1 cellular context compared by ENCODE assay signal in the genomic region with DNA sequence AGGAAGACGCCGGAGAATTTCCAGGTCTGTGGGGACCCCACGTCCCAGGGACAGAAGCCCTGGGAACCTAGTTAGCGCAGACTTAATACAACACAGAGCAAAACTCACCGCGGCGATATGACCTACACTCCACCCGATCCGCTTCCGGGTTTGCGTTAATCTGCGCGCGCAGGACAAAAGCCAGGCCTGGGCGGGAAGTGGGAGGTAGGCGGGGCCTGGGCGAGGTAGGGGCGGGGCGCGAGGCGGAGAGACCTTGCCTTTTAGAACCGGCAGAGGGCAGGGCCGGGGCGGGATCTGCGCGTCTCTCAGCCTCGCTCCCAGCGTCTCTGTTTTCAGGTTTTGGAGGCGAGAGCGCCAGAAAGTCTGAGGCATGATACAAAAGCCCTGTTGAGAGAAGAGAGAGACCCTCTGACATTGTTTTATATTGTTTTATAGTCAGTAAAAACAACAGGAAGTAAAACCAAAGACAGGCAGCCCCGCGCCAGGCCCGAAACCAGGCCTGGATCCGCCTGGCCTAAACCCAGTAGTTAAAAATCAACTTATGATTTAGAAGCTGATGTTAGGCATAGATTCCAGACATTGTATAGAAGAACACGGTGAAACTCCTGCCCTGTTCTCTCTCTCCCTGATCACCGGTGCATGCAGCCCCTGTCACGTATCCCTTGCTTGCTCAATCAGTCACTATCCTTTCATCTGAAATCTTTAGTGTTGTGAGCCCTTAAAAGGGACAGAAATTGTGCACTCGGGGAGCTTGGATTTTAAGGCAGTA.
A peak's percentile ranks its signal among the peaks of the same experiment; 100 is the strongest.
TF ChIP-seq lines count a peak whose summit lies in the region.

ZNF611 (minus strand) TSS at position 152 of the 769 bp plus-strand sequence. CDS start 19,150 bp downstream, outside the sequence.

TF ChIP-seq in HepG2, 621 proteins besides CTCF, POLR2A, EP300 and RAD21 (continued from another document and continues in another):
- no peak for TF ChIP-seq ZNF512 (CRISPR knock-in tag; IDR thresholded peaks at IDR 0.05)
- no peak for TF ChIP-seq TBX2 (CRISPR knock-in tag; IDR thresholded peaks at IDR 0.05; ENCODE audit: borderline replicate concordance)
- TF ChIP-seq, protein P1, sequence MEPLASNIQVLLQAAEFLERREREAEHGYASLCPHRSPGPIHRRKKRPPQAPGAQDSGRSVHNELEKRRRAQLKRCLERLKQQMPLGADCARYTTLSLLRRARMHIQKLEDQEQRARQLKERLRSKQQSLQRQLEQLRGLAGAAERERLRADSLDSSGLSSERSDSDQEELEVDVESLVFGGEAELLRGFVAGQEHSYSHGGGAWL (CRISPR knock-in tag; IDR thresholded peaks at IDR 0.05), result no peak
- TF ChIP-seq ZNF749 (CRISPR knock-in tag; IDR thresholded peaks at IDR 0.05; ENCODE audit: borderline replicate concordance), result no peak
- TF ChIP-seq ARNT2 (CRISPR knock-in tag; IDR thresholded peaks at IDR 0.05; ENCODE audit: low read depth), result no peak
- TF ChIP-seq, protein P2, sequence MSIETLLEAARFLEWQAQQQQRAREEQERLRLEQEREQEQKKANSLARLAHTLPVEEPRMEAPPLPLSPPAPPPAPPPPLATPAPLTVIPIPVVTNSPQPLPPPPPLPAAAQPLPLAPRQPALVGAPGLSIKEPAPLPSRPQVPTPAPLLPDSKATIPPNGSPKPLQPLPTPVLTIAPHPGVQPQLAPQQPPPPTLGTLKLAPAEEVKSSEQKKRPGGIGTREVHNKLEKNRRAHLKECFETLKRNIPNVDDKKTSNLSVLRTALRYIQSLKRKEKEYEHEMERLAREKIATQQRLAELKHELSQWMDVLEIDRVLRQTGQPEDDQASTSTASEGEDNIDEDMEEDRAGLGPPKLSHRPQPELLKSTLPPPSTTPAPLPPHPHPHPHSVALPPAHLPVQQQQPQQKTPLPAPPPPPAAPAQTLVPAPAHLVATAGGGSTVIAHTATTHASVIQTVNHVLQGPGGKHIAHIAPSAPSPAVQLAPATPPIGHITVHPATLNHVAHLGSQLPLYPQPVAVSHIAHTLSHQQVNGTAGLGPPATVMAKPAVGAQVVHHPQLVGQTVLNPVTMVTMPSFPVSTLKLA (IDR thresholded peaks at IDR 0.05), result no peak
- no peak for TF ChIP-seq TRAFD1 (CRISPR knock-in tag; IDR thresholded peaks at IDR 0.05; ENCODE audit: borderline replicate concordance)
- no peak for TF ChIP-seq MTA3 (CRISPR knock-in tag; IDR thresholded peaks at IDR 0.05)
- TF ChIP-seq GTF3A (CRISPR knock-in tag; conservative IDR thresholded peaks at IDR 0.05), result no peak
- no peak for TF ChIP-seq SP1 (IDR thresholded peaks at IDR 0.05)
- peak; percentile 40 for TF ChIP-seq SP1 (CRISPR knock-in tag; IDR thresholded peaks at IDR 0.05)
- no peak for TF ChIP-seq ZNF282 (IDR thresholded peaks at IDR 0.05; ENCODE audit: partially characterized antibody)
- TF ChIP-seq TFDP1 (CRISPR knock-in tag; IDR thresholded peaks at IDR 0.05; ENCODE audit: borderline replicate concordance), result peak; percentile 55; the same call in 1 of the 2 replicates
- TF ChIP-seq ZNF704 (CRISPR knock-in tag; IDR thresholded peaks at IDR 0.05; ENCODE audit: borderline replicate concordance), result no peak
- TF ChIP-seq ZNF430 (CRISPR knock-in tag; IDR thresholded peaks at IDR 0.05), result no peak
- TF ChIP-seq ZNF292 (CRISPR knock-in tag; IDR thresholded peaks at IDR 0.05; ENCODE audit: borderline replicate concordance, low read depth), result no peak
- no peak for TF ChIP-seq RFX1 (IDR thresholded peaks at IDR 0.05)
- TF ChIP-seq FLYWCH1 (CRISPR knock-in tag; IDR thresholded peaks at IDR 0.05), result no peak
- peak; percentile 75 for TF ChIP-seq DRAP1 (CRISPR knock-in tag; IDR thresholded peaks at IDR 0.05)
- no peak for TF ChIP-seq PRDM15 (CRISPR knock-in tag; IDR thresholded peaks at IDR 0.05)
- TF ChIP-seq, protein P3, sequence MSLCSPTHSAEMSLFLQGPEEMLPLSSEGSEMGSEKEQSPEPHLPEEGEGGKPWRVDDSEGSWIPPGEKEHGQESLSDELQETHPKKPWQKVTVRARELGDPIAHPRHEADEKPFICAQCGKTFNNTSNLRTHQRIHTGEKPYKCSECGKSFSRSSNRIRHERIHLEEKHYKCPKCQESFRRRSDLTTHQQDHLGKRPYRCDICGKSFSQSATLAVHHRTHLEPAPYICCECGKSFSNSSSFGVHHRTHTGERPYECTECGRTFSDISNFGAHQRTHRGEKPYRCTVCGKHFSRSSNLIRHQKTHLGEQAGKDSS (CRISPR knock-in tag; IDR thresholded peaks at IDR 0.05; ENCODE audit: borderline replicate concordance, low read depth), result no peak
- peak; percentile 39; the same call in 1 of the 2 replicates for TF ChIP-seq SALL1 (CRISPR knock-in tag; IDR thresholded peaks at IDR 0.05)
- TF ChIP-seq ZBTB43 (CRISPR knock-in tag; conservative IDR thresholded peaks at IDR 0.05), result no peak
- TF ChIP-seq, protein P4, sequence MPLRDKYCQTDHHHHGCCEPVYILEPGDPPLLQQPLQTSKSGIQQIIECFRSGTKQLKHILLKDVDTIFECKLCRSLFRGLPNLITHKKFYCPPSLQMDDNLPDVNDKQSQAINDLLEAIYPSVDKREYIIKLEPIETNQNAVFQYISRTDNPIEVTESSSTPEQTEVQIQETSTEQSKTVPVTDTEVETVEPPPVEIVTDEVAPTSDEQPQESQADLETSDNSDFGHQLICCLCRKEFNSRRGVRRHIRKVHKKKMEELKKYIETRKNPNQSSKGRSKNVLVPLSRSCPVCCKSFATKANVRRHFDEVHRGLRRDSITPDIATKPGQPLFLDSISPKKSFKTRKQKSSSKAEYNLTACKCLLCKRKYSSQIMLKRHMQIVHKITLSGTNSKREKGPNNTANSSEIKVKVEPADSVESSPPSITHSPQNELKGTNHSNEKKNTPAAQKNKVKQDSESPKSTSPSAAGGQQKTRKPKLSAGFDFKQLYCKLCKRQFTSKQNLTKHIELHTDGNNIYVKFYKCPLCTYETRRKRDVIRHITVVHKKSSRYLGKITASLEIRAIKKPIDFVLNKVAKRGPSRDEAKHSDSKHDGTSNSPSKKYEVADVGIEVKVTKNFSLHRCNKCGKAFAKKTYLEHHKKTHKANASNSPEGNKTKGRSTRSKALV (CRISPR knock-in tag; IDR thresholded peaks at IDR 0.05), result no peak
- 0 out of 2 replicates have a peak, but pooled peaks have one; percentile 20 for TF ChIP-seq HOXA3 (CRISPR knock-in tag; IDR thresholded peaks at IDR 0.05)
- TF ChIP-seq, protein P5, sequence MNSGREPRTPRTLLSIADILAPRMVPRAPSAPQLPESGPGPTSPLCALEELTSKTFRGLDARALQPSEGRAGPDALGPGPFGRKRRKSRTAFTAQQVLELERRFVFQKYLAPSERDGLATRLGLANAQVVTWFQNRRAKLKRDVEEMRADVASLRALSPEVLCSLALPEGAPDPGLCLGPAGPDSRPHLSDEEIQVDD (CRISPR knock-in tag; IDR thresholded peaks at IDR 0.05; ENCODE audit: borderline replicate concordance), result no peak
- TF ChIP-seq, protein P6, sequence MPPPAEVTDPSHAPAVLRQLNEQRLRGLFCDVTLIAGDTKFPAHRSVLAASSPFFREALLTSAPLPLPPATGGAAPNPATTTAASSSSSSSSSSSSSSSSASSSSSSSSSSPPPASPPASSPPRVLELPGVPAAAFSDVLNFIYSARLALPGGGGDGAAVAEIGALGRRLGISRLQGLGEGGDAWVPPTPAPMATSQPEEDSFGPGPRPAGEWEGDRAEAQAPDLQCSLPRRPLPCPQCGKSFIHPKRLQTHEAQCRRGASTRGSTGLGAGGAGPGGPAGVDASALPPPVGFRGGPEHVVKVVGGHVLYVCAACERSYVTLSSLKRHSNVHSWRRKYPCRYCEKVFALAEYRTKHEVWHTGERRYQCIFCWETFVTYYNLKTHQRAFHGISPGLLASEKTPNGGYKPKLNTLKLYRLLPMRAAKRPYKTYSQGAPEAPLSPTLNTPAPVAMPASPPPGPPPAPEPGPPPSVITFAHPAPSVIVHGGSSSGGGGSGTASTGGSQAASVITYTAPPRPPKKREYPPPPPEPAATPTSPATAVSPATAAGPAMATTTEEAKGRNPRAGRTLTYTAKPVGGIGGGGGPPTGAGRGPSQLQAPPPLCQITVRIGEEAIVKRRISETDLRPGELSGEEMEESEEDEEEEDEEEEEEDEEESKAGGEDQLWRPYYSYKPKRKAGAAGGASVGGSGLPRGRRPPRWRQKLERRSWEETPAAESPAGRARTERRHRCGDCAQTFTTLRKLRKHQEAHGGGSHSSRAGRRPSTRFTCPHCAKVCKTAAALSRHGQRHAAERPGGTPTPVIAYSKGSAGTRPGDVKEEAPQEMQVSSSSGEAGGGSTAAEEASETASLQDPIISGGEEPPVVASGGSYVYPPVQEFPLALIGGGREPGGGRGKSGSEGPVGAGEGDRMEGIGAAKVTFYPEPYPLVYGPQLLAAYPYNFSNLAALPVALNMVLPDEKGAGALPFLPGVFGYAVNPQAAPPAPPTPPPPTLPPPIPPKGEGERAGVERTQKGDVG (CRISPR knock-in tag; IDR thresholded peaks at IDR 0.05; ENCODE audit: borderline replicate concordance), result no peak
- TF ChIP-seq SOX6 (IDR thresholded peaks at IDR 0.05), result no peak
- TF ChIP-seq SOX6 (CRISPR knock-in tag; IDR thresholded peaks at IDR 0.05), result peak; percentile 25; the same call in 1 of the 2 replicates
- TF ChIP-seq PRMT3 (CRISPR knock-in tag; IDR thresholded peaks at IDR 0.05; ENCODE audit: borderline replicate concordance, low read depth), result no peak
- TF ChIP-seq RXRB (CRISPR knock-in tag; IDR thresholded peaks at IDR 0.05; ENCODE audit: borderline replicate concordance), result no peak
- no peak for TF ChIP-seq HNF4A (CRISPR knock-in tag; IDR thresholded peaks at IDR 0.05)
- TF ChIP-seq ZNF335 (CRISPR knock-in tag; IDR thresholded peaks at IDR 0.05), result no peak
